Comparison of ENCODE assay signal across 8 cellular contexts in genomic region chr1:248858096-248858890, GRCh38. TPM values are rescaled to one million over a fixed set of nuclear protein-coding genes. Genes with fewer than 3 reads are reported as not detected.
DNase-seq lines count a peak whose midpoint lies in the region; ATAC-seq and TF ChIP-seq lines count a peak whose summit lies in the region.

No MANE protein-coding gene starts in this region.

- DNase-seq in EH (ENCODE audit: low read depth) = peak; percentile 80
- peak; percentile 72 for DNase-seq in NOMO-1 treated with dmso at 0.1 percent for 144 hours (lab: John Stamatoyannopoulos, UW; ENCODE audit: unreplicated experiment)
- DNase-seq in activated naive CD8-positive, alpha-beta T cell treated with anti-CD3 and anti-CD28 coated beads for 36 hours = peak; percentile 50
- DNase-seq in left ventricle myocardium superior = peak; percentile 79
- DNase-seq in progenitor cell of endocrine pancreas (ENCODE audit: low spot score, unreplicated experiment) = peak; percentile 80
- no peak for DNase-seq in OCI-M2 (lab: John Stamatoyannopoulos, UW; ENCODE audit: unreplicated experiment)

- H3K4me3 Mint-ChIP-seq in activated naive CD8-positive, alpha-beta T cell treated with anti-CD3 and anti-CD28 coated beads for 36 hours = peak overlapping the region; percentile 95
- H3K4me3 Mint-ChIP-seq in progenitor cell of endocrine pancreas (ENCODE audit: low read depth) = peak overlapping the region; percentile 84

- H3K27me3 Mint-ChIP-seq in activated naive CD8-positive, alpha-beta T cell treated with anti-CD3 and anti-CD28 coated beads for 36 hours = no peaks in the 10 kb centered on the region
- peaks cover 25% of the 10 kb centered on the region for H3K27me3 Mint-ChIP-seq in progenitor cell of endocrine pancreas

- H3K4me1 Mint-ChIP-seq in activated naive CD8-positive, alpha-beta T cell treated with anti-CD3 and anti-CD28 coated beads for 36 hours = peaks cover 52% of the 10 kb centered on the region
- H3K4me1 Mint-ChIP-seq in progenitor cell of endocrine pancreas (ENCODE audit: low read depth) = peaks cover 22% of the 10 kb centered on the region

- peak; percentile 54 for TF ChIP-seq CTCF in progenitor cell of endocrine pancreas (IDR thresholded peaks at IDR 0.05; ENCODE audit: unreplicated experiment)

- peaks cover 36% of the 10 kb centered on the region for H3K36me3 Mint-ChIP-seq in activated naive CD8-positive, alpha-beta T cell treated with anti-CD3 and anti-CD28 coated beads for 36 hours
- peaks cover 11% of the 10 kb centered on the region for H3K36me3 Mint-ChIP-seq in progenitor cell of endocrine pancreas (ENCODE audit: insufficient read depth)

- ATAC-seq in GM19455 (IDR thresholded peaks at IDR 0.05; ENCODE audit: unreplicated experiment) (peak; percentile 38), HG03520 (IDR thresholded peaks at IDR 0.05; ENCODE audit: unreplicated experiment) (peak; percentile 35), left ventricle myocardium superior (peak; percentile 65)

- H3K9me3 Mint-ChIP-seq in activated naive CD8-positive, alpha-beta T cell treated with anti-CD3 and anti-CD28 coated beads for 36 hours = no peaks in the 10 kb centered on the region
- no peaks in the 10 kb centered on the region for H3K9me3 Mint-ChIP-seq in progenitor cell of endocrine pancreas (ENCODE audit: low read depth)

- H3K27ac Mint-ChIP-seq in activated naive CD8-positive, alpha-beta T cell treated with anti-CD3 and anti-CD28 coated beads for 36 hours = peak overlapping the region; percentile 97
- peak overlapping the region; percentile 99 for H3K27ac Mint-ChIP-seq in progenitor cell of endocrine pancreas

- intact Hi-C loops in left ventricle myocardium superior (cut with micrococcal nuclease) = no loop called here

RNA-seq across cellular contexts. Expression of gene ZNF692, which starts 0.6 kb away (rescaled TPM):
- 10 to 100 TPM; 59.1 to 62.2 TPM for total RNA-seq in activated naive CD8-positive, alpha-beta T cell treated with anti-CD3 and anti-CD28 coated beads for 36 hours
- total RNA-seq in left ventricle myocardium superior = 27.1 TPM
- total RNA-seq in progenitor cell of endocrine pancreas = 107 and 109 TPM in 2 replicates

RNA-seq across cellular contexts. Expression of gene ZNF672, which starts 20.3 kb away (rescaled TPM):
- total RNA-seq in activated naive CD8-positive, alpha-beta T cell treated with anti-CD3 and anti-CD28 coated beads for 36 hours = 10 to 100 TPM; 46.4 to 48.0 TPM
- total RNA-seq in left ventricle myocardium superior (45.5 TPM), progenitor cell of endocrine pancreas (36.8 and 37.2 TPM in 2 replicates)

RNA-seq across cellular contexts. Expression of gene SH3BP5L, which starts 32.6 kb away (rescaled TPM):
- total RNA-seq in activated naive CD8-positive, alpha-beta T cell treated with anti-CD3 and anti-CD28 coated beads for 36 hours = 10 to 100 TPM; 15.9 to 16.8 TPM
- 20.1 TPM for total RNA-seq in left ventricle myocardium superior
- 32.5 and 35.1 TPM in 2 replicates for total RNA-seq in progenitor cell of endocrine pancreas

RNA-seq across cellular contexts. Expression of gene PGBD2, which starts 47.7 kb away (rescaled TPM):
- 1 to 10 TPM; 3.6 to 4.4 TPM for total RNA-seq in activated naive CD8-positive, alpha-beta T cell treated with anti-CD3 and anti-CD28 coated beads for 36 hours
- 3.3 TPM for total RNA-seq in left ventricle myocardium superior
- total RNA-seq in progenitor cell of endocrine pancreas = 16.0 and 16.6 TPM in 2 replicates
